In genomic region chrX:15277594-15277993, GRCh38 we compare ENCODE assay signal across 1 cellular context.
A peak's percentile ranks its signal among the peaks of the same experiment; 100 is the strongest.
TF ChIP-seq lines count a peak whose summit lies in the region.

No MANE protein-coding gene starts in this region.

TF ChIP-seq in HepG2, 621 proteins besides CTCF, POLR2A, EP300 and RAD21:
- TF ChIP-seq BCL6 (CRISPR knock-in tag; IDR thresholded peaks at IDR 0.05): peak; percentile 43; the same call in 1 of the 2 replicates
- TF ChIP-seq MIXL1 (CRISPR knock-in tag; IDR thresholded peaks at IDR 0.05): 0 out of 2 replicates have a peak, but pooled peaks have one; percentile 24
- peak; percentile 74; the same call in 1 of the 2 replicates for TF ChIP-seq ZNF652 (CRISPR knock-in tag; IDR thresholded peaks at IDR 0.05; ENCODE audit: borderline replicate concordance, low read depth)
- TF ChIP-seq PAWR (CRISPR knock-in tag; IDR thresholded peaks at IDR 0.05; ENCODE audit: borderline replicate concordance): no peak
- no peak for TF ChIP-seq GLMP (CRISPR knock-in tag; IDR thresholded peaks at IDR 0.05; ENCODE audit: borderline replicate concordance)
- no peak for TF ChIP-seq PCBP1 (IDR thresholded peaks at IDR 0.05; ENCODE audit: borderline replicate concordance, low read depth, low read length)
